Comparison of ENCODE assay signal across 15 cellular contexts in the genomic region with DNA sequence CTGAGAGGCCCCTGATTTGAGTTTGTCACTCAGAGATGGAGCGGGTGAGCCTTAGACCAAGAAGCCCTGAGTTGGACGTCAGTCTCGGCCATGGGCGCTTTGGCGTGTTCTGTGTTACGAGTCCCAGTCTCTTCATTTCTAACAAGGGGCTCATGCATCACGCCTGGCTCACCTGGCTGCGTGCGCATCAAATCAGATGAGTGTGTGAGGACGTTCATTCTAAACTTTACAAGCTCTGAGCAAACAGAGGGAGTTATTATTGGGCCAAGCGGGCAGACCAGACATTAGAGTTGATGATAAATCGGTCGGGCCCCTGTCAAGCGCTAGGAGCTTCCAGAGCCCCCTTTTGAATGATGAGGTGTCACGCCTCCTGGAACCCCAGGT.
DNase-seq lines count a peak whose midpoint lies in the region; ATAC-seq and TF ChIP-seq lines count a peak whose summit lies in the region.
"Had no signal": no experiment of that assay in that cellular context is flagged by ENCODE, and none has a peak within 500 bp of the region (broad histone marks: within the 10 kb centered on the region; RNA-seq: fewer than 3 reads in every experiment).

No MANE protein-coding gene starts in this region.

- H3K27ac Mint-ChIP-seq in endodermal cell: no peak overlapping the region
- H3K27ac Mint-ChIP-seq: activated naive CD8-positive, alpha-beta T cell; dendritic cell treated with granulocyte-macrophage colony-stimulating factor and Interleukin-4, amounts not matched to agents 40 ng/mL and 50 ng/mL, for 4 days had no signal

- H3K27me3 Mint-ChIP-seq in endodermal cell (ENCODE audit: insufficient read depth): peaks cover 1% of the 10 kb centered on the region
- H3K27me3 Mint-ChIP-seq: activated naive CD8-positive, alpha-beta T cell had no signal

- WGBS in endodermal cell (ENCODE audit: insufficient coverage in 1 of 2, insufficient read length in 1 of 2), 2 experiments: 87 to 93% methylated on average over 12 to 15 of the region's 15 CpGs

- H3K4me3 ChIP-seq in H7 (ENCODE audit: insufficient read depth, low read depth, low read length) (no peak overlapping the region), endodermal cell (ENCODE audit: low read length) (no peak overlapping the region), rectal smooth muscle tissue (ENCODE audit: low read length) (no peak overlapping the region)
- H3K4me3 ChIP-seq: ovary, PC-9 had no signal

- peak; percentile 46 for DNase-seq in H7
- peak; percentile 91 for DNase-seq in NCI-H345 treated with DMSO at 0.1 percent for 48 hours (lab: John Stamatoyannopoulos, UW; ENCODE audit: unreplicated experiment)
- DNase-seq in endodermal cell: no peak
- DNase-seq in NCI-H524 (lab: John Stamatoyannopoulos, UW): no peak
- DNase-seq in NCI-H2196 treated with DMSO at 0.1 percent for 48 hours (lab: John Stamatoyannopoulos, UW; ENCODE audit: unreplicated experiment): no peak
- no peak for DNase-seq in amygdala (lab: John Stamatoyannopoulos, UW)
- DNase-seq: GOT3; stimulated activated CD4-positive, alpha-beta T cell treated with anti-CD3 and anti-CD28 coated beads, Interleukin-4, amount 100 ng/mL, for 24 hours; stimulated activated naive CD4-positive, alpha-beta T cell treated with Interleukin-2 at 50 U/mL for 16 hours had no signal

- H3K27me3 ChIP-seq in H7 (ENCODE audit: control insufficient read depth, insufficient read depth, low read length): no peaks in the 10 kb centered on the region
- no peaks in the 10 kb centered on the region for H3K27me3 ChIP-seq in endodermal cell (ENCODE audit: control insufficient read depth, insufficient read depth, low read length, poor library complexity, severe bottlenecking)
- H3K27me3 ChIP-seq in rectal smooth muscle tissue (ENCODE audit: control insufficient read depth, insufficient read depth, low read length): no peaks in the 10 kb centered on the region
- H3K27me3 ChIP-seq: ovary had no signal

- no peaks in the 10 kb centered on the region for H3K36me3 ChIP-seq in H7 (replicated peaks; ENCODE audit: control insufficient read depth, insufficient read depth, low read length)
- H3K36me3 ChIP-seq in endodermal cell (ENCODE audit: control insufficient read depth, insufficient read depth, low read length): no peaks in the 10 kb centered on the region
- H3K36me3 ChIP-seq in rectal smooth muscle tissue (ENCODE audit: control insufficient read depth, insufficient read depth, low read length): no peaks in the 10 kb centered on the region
- H3K36me3 ChIP-seq: ovary had no signal

- no peak for TF ChIP-seq CTCF in endodermal cell (conservative IDR thresholded peaks at IDR 0.05)

- H3K9ac ChIP-seq in endodermal cell (ENCODE audit: extremely low read depth, low read length, poor library complexity, severe bottlenecking) (no peak overlapping the region), rectal smooth muscle tissue (ENCODE audit: low read length) (no peak overlapping the region)

- peak overlapping the region; percentile 24 for H3K27ac ChIP-seq in endodermal cell (ENCODE audit: low read depth, low read length)
- H3K27ac ChIP-seq in rectal smooth muscle tissue (ENCODE audit: low read depth, low read length): peak overlapping the region; percentile 89
- H3K27ac ChIP-seq: ovary, PC-9 had no signal

- ATAC-seq in GM19455 (IDR thresholded peaks at IDR 0.05; ENCODE audit: unreplicated experiment): no peak

- H3K9me3 ChIP-seq in endodermal cell (ENCODE audit: control insufficient read depth, low read length): no peaks in the 10 kb centered on the region
- H3K9me3 ChIP-seq: ovary had no signal

- H3K9me3 Mint-ChIP-seq in endodermal cell: peaks cover 2% of the 10 kb centered on the region
- H3K9me3 Mint-ChIP-seq: dendritic cell treated with granulocyte-macrophage colony-stimulating factor and Interleukin-4, amounts not matched to agents 40 ng/mL and 50 ng/mL, for 4 days had no signal

- H3K4me3 Mint-ChIP-seq in endodermal cell: no peak overlapping the region
- H3K4me3 Mint-ChIP-seq: activated naive CD8-positive, alpha-beta T cell; dendritic cell treated with granulocyte-macrophage colony-stimulating factor and Interleukin-4, amounts not matched to agents 40 ng/mL and 50 ng/mL, for 4 days had no signal

- peaks cover 22% of the 10 kb centered on the region for H3K4me1 Mint-ChIP-seq in endodermal cell

- H3K4me1 ChIP-seq in endodermal cell (ENCODE audit: control insufficient read depth, insufficient read depth, low read length) (no peaks in the 10 kb centered on the region), rectal smooth muscle tissue (ENCODE audit: control insufficient read depth, insufficient read depth, low read length) (peaks cover 33% of the 10 kb centered on the region)

- H3K36me3 Mint-ChIP-seq in endodermal cell (ENCODE audit: low read depth): no peaks in the 10 kb centered on the region
- H3K36me3 Mint-ChIP-seq: activated naive CD8-positive, alpha-beta T cell had no signal

Comparison
In these comparisons a context has a peak if more than half of its experiments do, and no peak if none do; other contexts are left out.
1. DNase-seq: peak in H7 (single experiment) and NCI-H345 treated with DMSO at 0.1 percent for 48 hours (single experiment); none in endodermal cell (single experiment), NCI-H524 (0 of 2), NCI-H2196 treated with DMSO at 0.1 percent for 48 hours (single experiment) and amygdala (0 of 56).